In genomic region chr9:15299374-15299939, GRCh38 we compare ENCODE assay signal across 8 cellular contexts. TPM values are rescaled to one million over a fixed set of nuclear protein-coding genes. Genes with fewer than 3 reads are reported as not detected.
DNase-seq lines count a peak whose midpoint lies in the region; ATAC-seq and TF ChIP-seq lines count a peak whose summit lies in the region.

No MANE protein-coding gene starts in this region.

- no peaks in the 10 kb centered on the region for H3K36me3 ChIP-seq in spleen

- no peaks in the 10 kb centered on the region for H3K27me3 ChIP-seq in spleen (replicated peaks in 1 of 7)

- peaks cover 0 to 5% (median 0%) of the 10 kb centered on the region in 8 donors for H3K9me3 ChIP-seq in spleen

- 35 to 50% (median 39%) methylated on average over 6 of the region's 6 CpGs for WGBS in spleen, 5 donors

- TF ChIP-seq CTCF in spleen (IDR thresholded peaks at IDR 0.05 in 8 of 11, conservative IDR thresholded peaks at IDR 0.05 in 3 of 11): no peak

- intact Hi-C loops in spleen (cut with DNase I; ENCODE audit: low total_unique reads): no loop called here

- H3K4me1 ChIP-seq in spleen: peaks cover 23 to 90% (median 53%) of the 10 kb centered on the region in 6 donors

- no peak for TF ChIP-seq POLR2A in spleen (IDR thresholded peaks at IDR 0.05)

- H3K4me3 ChIP-seq in spleen: peak overlapping the region in 2 of 8 donors; percentile 6 to 44

- peak overlapping the region; percentile 66 to 93 (median 84) for H3K27ac ChIP-seq in spleen

- DNase-seq in GM19238 (ENCODE audit: insufficient read length, low spot score) (peak; percentile 29), spleen (peak; percentile 79), NCI-H526 (lab: John Stamatoyannopoulos, UW) (no peak), NCI-H748 treated with DMSO at 0.1 percent for 48 hours (lab: John Stamatoyannopoulos, UW) (no peak), NCI-H510A (lab: John Stamatoyannopoulos, UW) (no peak), hippocampal formation (lab: John Stamatoyannopoulos, UW) (no peak)
- DNase-seq in activated CD8-positive, alpha-beta memory T cell treated with anti-CD3 and anti-CD28 coated beads for 24 hours: peak; percentile 84

- ATAC-seq in HG03103 (IDR thresholded peaks at IDR 0.05; ENCODE audit: low read depth, unreplicated experiment): peak; percentile 85

RNA-seq across cellular contexts. Expression of gene TTC39B, which starts 7.6 kb away (rescaled TPM):
- total RNA-seq in spleen: 10 to 100 TPM; 16.8 to 24.1 (median 19.6) TPM
- polyA plus RNA-seq in spleen: 1 to 10 TPM; 4.8 to 5.8 (median 5.1) TPM

Comparison
In these comparisons a context has a peak if more than half of its experiments do, and no peak if none do; other contexts are left out.
1. DNase-seq: peak in GM19238 (single experiment), activated CD8-positive, alpha-beta memory T cell treated with anti-CD3 and anti-CD28 coated beads for 24 hours (single experiment) and spleen (single experiment); none in NCI-H526 (0 of 2), NCI-H748 treated with DMSO at 0.1 percent for 48 hours (single experiment), NCI-H510A (single experiment) and hippocampal formation (0 of 2).